In the genomic region with DNA sequence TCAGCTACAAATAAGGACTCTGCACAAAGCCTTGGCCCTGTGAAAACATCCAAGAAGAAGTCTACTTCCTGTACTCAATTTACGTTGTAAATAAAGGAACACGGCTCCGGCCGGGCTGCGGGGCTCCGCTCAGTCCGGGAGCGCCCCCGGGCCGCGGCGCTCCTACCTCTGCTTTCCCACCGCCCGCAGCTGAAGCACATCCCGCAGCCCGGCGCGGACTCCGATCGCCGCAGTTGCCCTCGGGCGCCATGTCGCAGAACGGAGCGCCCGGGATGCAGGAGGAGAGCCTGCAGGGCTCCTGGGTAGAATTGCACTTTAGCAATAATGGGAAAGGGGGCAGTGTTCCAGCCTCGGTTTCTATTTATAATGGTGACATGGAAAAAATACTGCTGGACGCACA, we compare ENCODE assay signal across 17 cellular contexts.
"Had no signal": no experiment of that assay in that cellular context is flagged by ENCODE, and none has a peak within 500 bp of the region (broad histone marks: within the 10 kb centered on the region; RNA-seq: fewer than 3 reads in every experiment).

No MANE protein-coding gene starts in this region.

- H3K27ac ChIP-seq: esophagus squamous epithelium, psoas muscle, upper lobe of right lung had no signal

- ATAC-seq: left ventricle myocardium superior, psoas muscle, sciatic nerve, upper lobe of right lung had no signal

- H3K4me3 Mint-ChIP-seq: activated T-helper 1 cell treated with anti-CD3 and anti-CD28 coated beads, Interleukin-12 subunit alpha, Interleukin-12 subunit beta, Interleukin-2, Interleukin-4 antibody, amounts not matched to agents 30 ng/mL and 10 ng/mL and 1 ng/mL, durations not matched to agents 14 hours and 24 hours and 36 hours; brain; nephron; T-helper 1 cell treated with Interleukin-12 subunit alpha and Interleukin-12 subunit beta and Interleukin-4 antibody, amounts not matched to agents 30 μg/mL and 1 μg/mL, for 36 hours had no signal

- H3K27me3 Mint-ChIP-seq: brain had no signal

- H3K9me3 ChIP-seq: esophagus squamous epithelium, psoas muscle had no signal

- H3K4me1 ChIP-seq: esophagus squamous epithelium, psoas muscle, upper lobe of right lung had no signal

- H3K4me3 ChIP-seq: esophagus squamous epithelium, psoas muscle, upper lobe of right lung had no signal

- H3K27ac Mint-ChIP-seq: activated T-helper 1 cell treated with anti-CD3 and anti-CD28 coated beads, Interleukin-12 subunit alpha, Interleukin-12 subunit beta, Interleukin-2, Interleukin-4 antibody, amounts not matched to agents 30 ng/mL and 10 ng/mL and 1 ng/mL, durations not matched to agents 14 hours and 24 hours and 36 hours; brain; nephron; T-helper 1 cell treated with Interleukin-12 subunit alpha and Interleukin-12 subunit beta and Interleukin-4 antibody, amounts not matched to agents 30 μg/mL and 1 μg/mL, for 36 hours had no signal

- H3K36me3 ChIP-seq: esophagus squamous epithelium, upper lobe of right lung had no signal

- H3K36me3 Mint-ChIP-seq: brain had no signal

- H3K4me1 Mint-ChIP-seq: brain, nephron had no signal

- H3K27me3 ChIP-seq: esophagus squamous epithelium, upper lobe of right lung had no signal

- DNase-seq: activated CD4-positive, alpha-beta T cell treated with anti-CD3 and anti-CD28 coated beads for 4 hours; activated naive CD4-positive, alpha-beta T cell; cerebellar nuclear complex; dermis blood vessel endothelial cell; esophagus squamous epithelium; foreskin melanocyte; islet precursor cell; left ventricle myocardium superior; mesendoderm; psoas muscle; stimulated activated naive CD4-positive, alpha-beta T cell treated with Interleukin-2 at 50 U/mL for 16 hours; upper lobe of right lung had no signal
